1 cellular context compared by ENCODE assay signal in genomic region chr20:33669873-33670640, GRCh38.
TF ChIP-seq lines count a peak whose summit lies in the region.

No MANE protein-coding gene starts in this region.

TF ChIP-seq in WTC11, 78 proteins besides CTCF, POLR2A, EP300 and RAD21 (continued from another document):
- TF ChIP-seq ARID4B (CRISPR knock-in tag; IDR thresholded peaks at IDR 0.05; ENCODE audit: borderline replicate concordance) (no peak), USF2 (CRISPR knock-in tag; IDR thresholded peaks at IDR 0.05) (no peak), ZSCAN18 (CRISPR knock-in tag; IDR thresholded peaks at IDR 0.05) (no peak), RELA (CRISPR knock-in tag; IDR thresholded peaks at IDR 0.05; ENCODE audit: borderline replicate concordance) (no peak), OVOL2 (CRISPR knock-in tag; IDR thresholded peaks at IDR 0.05; ENCODE audit: borderline replicate concordance) (no peak), ERG (CRISPR knock-in tag; IDR thresholded peaks at IDR 0.05) (no peak)
